Comparison of ENCODE assay signal across 1 cellular context in genomic region chr4:80137631-80138030, GRCh38.
A peak's percentile ranks its signal among the peaks of the same experiment; 100 is the strongest.
TF ChIP-seq lines count a peak whose summit lies in the region.

No MANE protein-coding gene starts in this region.

TF ChIP-seq in K562, 482 proteins besides CTCF, POLR2A, EP300 and RAD21 (continued from another document and continues in another):
- TF ChIP-seq ZBTB49 (CRISPR knock-in tag; IDR thresholded peaks at IDR 0.05; ENCODE audit: borderline replicate concordance) (no peak), SNAPC5 (CRISPR knock-in tag; IDR thresholded peaks at IDR 0.05) (no peak), MNT (conservative IDR thresholded peaks at IDR 0.05) (no peak), TAF1 (IDR thresholded peaks at IDR 0.05; ENCODE audit: control insufficient read depth, extremely low read depth, insufficient read depth, low read length, severe bottlenecking) (no peak), DDX20 (tag; IDR thresholded peaks at IDR 0.05; ENCODE audit: low read depth) (no peak), FOXM1 (IDR thresholded peaks at IDR 0.05; ENCODE audit: low read depth) (no peak), FOXM1 (CRISPR knock-in tag; IDR thresholded peaks at IDR 0.05; ENCODE audit: low read depth) (no peak), FOSL1 (tag; conservative IDR thresholded peaks at IDR 0.05) (0 out of 2 replicates have a peak, but pooled peaks have one; percentile 32), CTCFL (IDR thresholded peaks at IDR 0.05; ENCODE audit: borderline replicate concordance, insufficient read depth, low read depth, low read length, poor library complexity, severe bottlenecking) (no peak), SRSF1 (IDR thresholded peaks at IDR 0.05; ENCODE audit: low read depth, low read length) (no peak), TFAP4 (CRISPR knock-in tag; IDR thresholded peaks at IDR 0.05; ENCODE audit: borderline replicate concordance) (no peak), CTBP1 (IDR thresholded peaks at IDR 0.05; ENCODE audit: borderline replicate concordance) (no peak), MCM5 (IDR thresholded peaks at IDR 0.05; ENCODE audit: low read depth) (no peak), PHB (CRISPR knock-in tag; IDR thresholded peaks at IDR 0.05) (no peak), HCFC1 (IDR thresholded peaks at IDR 0.05; ENCODE audit: low read depth, low read length) (no peak), EGR1 (conservative IDR thresholded peaks at IDR 0.05) (no peak), NCOR1 (IDR thresholded peaks at IDR 0.05) (peak; percentile 6; the same call in 1 of the 2 replicates), ZNF644 (tag; IDR thresholded peaks at IDR 0.05; ENCODE audit: low read depth) (no peak), NUFIP1 (IDR thresholded peaks at IDR 0.05; ENCODE audit: partially characterized antibody) (no peak), ZMIZ1 (IDR thresholded peaks at IDR 0.05; ENCODE audit: low read depth in 2 of 2, low read length in 2 of 2) (no peak), ETS2 (tag; IDR thresholded peaks at IDR 0.05; ENCODE audit: borderline replicate concordance, poor library complexity, severe bottlenecking) (no peak), ZNF277 (CRISPR knock-in tag; IDR thresholded peaks at IDR 0.05; ENCODE audit: borderline replicate concordance) (no peak), ZSCAN29 (IDR thresholded peaks at IDR 0.05) (no peak), ZBTB40 (IDR thresholded peaks at IDR 0.05) (peak; percentile 21; the same call in 1 of the 2 replicates), ZBTB40 (CRISPR knock-in tag; IDR thresholded peaks at IDR 0.05) (no peak), HBP1 (CRISPR knock-in tag; IDR thresholded peaks at IDR 0.05) (no peak), SNIP1 (IDR thresholded peaks at IDR 0.05; ENCODE audit: low read depth) (no peak), NELFE (IDR thresholded peaks at IDR 0.05; ENCODE audit: insufficient read depth, insufficient read length) (no peak), ELK1 (CRISPR knock-in tag; IDR thresholded peaks at IDR 0.05) (no peak), ZKSCAN8 (CRISPR knock-in tag; IDR thresholded peaks at IDR 0.05) (no peak)
